29 cellular contexts compared by ENCODE assay signal in genomic region chr12:19200261-19200660, GRCh38.
DNase-seq lines count a peak whose midpoint lies in the region; ATAC-seq and TF ChIP-seq lines count a peak whose summit lies in the region.
"Had no signal": no experiment of that assay in that cellular context is flagged by ENCODE, and none has a peak within 500 bp of the region (broad histone marks: within the 10 kb centered on the region; RNA-seq: fewer than 3 reads in every experiment).

No MANE protein-coding gene starts in this region.

- H3K27me3 Mint-ChIP-seq in GM23338 (ENCODE audit: insufficient read depth, low read depth, poor library complexity), result no peaks in the 10 kb centered on the region
- H3K27me3 Mint-ChIP-seq: activated CD4-positive, alpha-beta T cell treated with anti-CD3 and anti-CD28 coated beads for 36 hours; activated naive CD8-positive, alpha-beta T cell treated with anti-CD3 and anti-CD28 coated beads, Interleukin-2, amount 10 ng/mL, durations not matched to agents 7 days and 5 days; activated T-cell treated with anti-CD3 and anti-CD28 coated beads, Interleukin-2, amount 50 U/mL, for 24 hours; central memory CD8-positive, alpha-beta T cell; IgD-negative memory B cell; memory B cell; stimulated activated memory B cell treated with anti-CD40 and anti-IgM and Interleukin-4, amounts not matched to agents 10 μg/mL and 1 μg/mL and 100 μg/mL, for 72 hours; T-helper 17 cell; type B pancreatic cell had no signal

- H3K36me3 Mint-ChIP-seq in GM23338 (ENCODE audit: low read depth), result no peaks in the 10 kb centered on the region
- H3K36me3 Mint-ChIP-seq: activated naive CD8-positive, alpha-beta T cell treated with anti-CD3 and anti-CD28 coated beads, Interleukin-2, amount 10 ng/mL, durations not matched to agents 7 days and 5 days; CD14-positive monocyte; IgD-negative memory B cell; memory B cell; stimulated activated memory B cell treated with anti-CD40 and anti-IgM and Interleukin-4, amounts not matched to agents 10 μg/mL and 1 μg/mL and 100 μg/mL, for 72 hours had no signal

- no peaks in the 10 kb centered on the region for H3K9me2 ChIP-seq in GM23338 (ENCODE audit: insufficient read depth)

- peaks cover 98% of the 10 kb centered on the region for H3K79me2 ChIP-seq in GM23338 (replicated peaks; ENCODE audit: insufficient read depth)

- peak overlapping the region; percentile 0; the same call in 1 of the 2 replicates for H3K27ac Mint-ChIP-seq in GM23338
- H3K27ac Mint-ChIP-seq: activated CD4-positive, alpha-beta T cell treated with anti-CD3 and anti-CD28 coated beads for 36 hours; activated naive CD8-positive, alpha-beta T cell treated with anti-CD3 and anti-CD28 coated beads, Interleukin-2, amount 10 ng/mL, durations not matched to agents 7 days and 5 days; activated T-cell treated with anti-CD3 and anti-CD28 coated beads, Interleukin-2, amount 50 U/mL, for 24 hours; CD14-positive monocyte; IgD-negative memory B cell; memory B cell; stimulated activated memory B cell treated with anti-CD40 and anti-IgM and Interleukin-4, amounts not matched to agents 10 μg/mL and 1 μg/mL and 100 μg/mL, for 72 hours; T-helper 17 cell; type B pancreatic cell had no signal

- no peaks in the 10 kb centered on the region for H3K27me3 ChIP-seq in GM23338 (ENCODE audit: insufficient read depth)
- H3K27me3 ChIP-seq: heart left ventricle, right lobe of liver had no signal

- TF ChIP-seq CTCF in GM23338 (conservative IDR thresholded peaks at IDR 0.05; ENCODE audit: low read depth in 2 of 2) (no peak), epithelial cell of esophagus (IDR thresholded peaks at IDR 0.05; ENCODE audit: insufficient read depth, low read depth, low read length, missing control alignments) (no peak)

- ATAC-seq in GM23338, result no peak
- ATAC-seq in left lobe of liver, result no peak
- ATAC-seq: activated CD4-positive, alpha-beta T cell treated with anti-CD3 and anti-CD28 coated beads for 36 hours; heart left ventricle; left colon; right lobe of liver; stimulated activated memory B cell treated with anti-CD40 and anti-IgM and Interleukin-4, amounts not matched to agents 10 μg/mL and 1 μg/mL and 100 μg/mL, for 72 hours; T-helper 17 cell had no signal

- H3K9me3 Mint-ChIP-seq in GM23338, result no peaks in the 10 kb centered on the region
- H3K9me3 Mint-ChIP-seq: activated naive CD8-positive, alpha-beta T cell treated with anti-CD3 and anti-CD28 coated beads, Interleukin-2, amount 10 ng/mL, durations not matched to agents 7 days and 5 days; activated T-cell treated with anti-CD3 and anti-CD28 coated beads, Interleukin-2, amount 50 U/mL, for 24 hours; CD14-positive monocyte; central memory CD8-positive, alpha-beta T cell; IgD-negative memory B cell; memory B cell; stimulated activated memory B cell treated with anti-CD40 and anti-IgM and Interleukin-4, amounts not matched to agents 10 μg/mL and 1 μg/mL and 100 μg/mL, for 72 hours; type B pancreatic cell had no signal

- H4K20me1 ChIP-seq in GM23338 (replicated peaks; ENCODE audit: insufficient read depth), result peaks cover 24% of the 10 kb centered on the region

- peaks cover 62% of the 10 kb centered on the region for H3K4me1 ChIP-seq in GM23338 (ENCODE audit: insufficient read depth)

- no peak overlapping the region for H3K4me3 ChIP-seq in GM23338
- no peak overlapping the region for H3K4me3 ChIP-seq in epithelial cell of esophagus (ENCODE audit: low read length)
- H3K4me3 ChIP-seq: heart left ventricle, right lobe of liver had no signal

- DNase-seq in GM23338 (ENCODE audit: low spot score), result no peak
- DNase-seq in RKO (ENCODE audit: low spot score), result peak; percentile 23
- DNase-seq in epithelial cell of esophagus (ENCODE audit: low read depth), result peak; percentile 72
- no peak for DNase-seq in D341Med (ENCODE audit: low spot score)
- DNase-seq in stimulated activated CD4-positive, alpha-beta T cell treated with anti-CD3 and anti-CD28 coated beads, Interleukin-4, amount 100 ng/mL, for 4 hours, result no peak
- DNase-seq in left lobe of liver (ENCODE audit: low spot score), result no peak
- no peak for DNase-seq in germinal center (ENCODE audit: low spot score)
- DNase-seq: activated CD4-positive, alpha-beta T cell treated with anti-CD3 and anti-CD28 coated beads for 36 hours; activated gamma-delta T cell; activated naive CD8-positive, alpha-beta T cell treated with anti-CD3 and anti-CD28 coated beads, Interleukin-2, amount 10 ng/mL, durations not matched to agents 7 days and 5 days; activated T-cell treated with anti-CD3 and anti-CD28 coated beads, Interleukin-2, amount 50 U/mL, for 24 hours; Calu3; heart left ventricle; left colon; NCI-H2029 treated with DMSO at 0.1 percent for 48 hours; NCI-H748 treated with DMSO at 0.1 percent for 48 hours; right lobe of liver; RPMI8226; stimulated activated CD4-positive, alpha-beta T cell treated with anti-CD3 and anti-CD28 coated beads, Interleukin-12 subunit alpha, Interleukin-12 subunit beta, amount 100 ng/mL, for 4 hours; stimulated activated CD4-positive, alpha-beta T cell treated with anti-CD3 and anti-CD28 coated beads, Interleukin-4, amount 100 ng/mL, for 24 hours; substantia nigra; T-helper 17 cell had no signal

- no peaks in the 10 kb centered on the region for H3F3A ChIP-seq in GM23338 (replicated peaks; ENCODE audit: low read depth)

- H3K36me3 ChIP-seq in GM23338 (ENCODE audit: insufficient read depth), result no peaks in the 10 kb centered on the region
- H3K36me3 ChIP-seq: heart left ventricle, right lobe of liver had no signal

- H3K4me1 Mint-ChIP-seq in GM23338, result peaks cover 47% of the 10 kb centered on the region
- H3K4me1 Mint-ChIP-seq: activated naive CD8-positive, alpha-beta T cell treated with anti-CD3 and anti-CD28 coated beads, Interleukin-2, amount 10 ng/mL, durations not matched to agents 7 days and 5 days; central memory CD8-positive, alpha-beta T cell; IgD-negative memory B cell; memory B cell; stimulated activated memory B cell treated with anti-CD40 and anti-IgM and Interleukin-4, amounts not matched to agents 10 μg/mL and 1 μg/mL and 100 μg/mL, for 72 hours; T-helper 17 cell had no signal

- H3K4me3 Mint-ChIP-seq in GM23338, result no peak overlapping the region
- H3K4me3 Mint-ChIP-seq: activated CD4-positive, alpha-beta T cell treated with anti-CD3 and anti-CD28 coated beads for 36 hours; activated naive CD8-positive, alpha-beta T cell treated with anti-CD3 and anti-CD28 coated beads, Interleukin-2, amount 10 ng/mL, durations not matched to agents 7 days and 5 days; activated T-cell treated with anti-CD3 and anti-CD28 coated beads, Interleukin-2, amount 50 U/mL, for 24 hours; CD14-positive monocyte; central memory CD8-positive, alpha-beta T cell; IgD-negative memory B cell; memory B cell; stimulated activated memory B cell treated with anti-CD40 and anti-IgM and Interleukin-4, amounts not matched to agents 10 μg/mL and 1 μg/mL and 100 μg/mL, for 72 hours; T-helper 17 cell; type B pancreatic cell had no signal

- no peak overlapping the region for H3K27ac ChIP-seq in GM23338 (ENCODE audit: low read depth)
- H3K27ac ChIP-seq: epithelial cell of prostate, heart left ventricle, right lobe of liver had no signal

- no peak overlapping the region for H3K4me2 ChIP-seq in GM23338

- no peak overlapping the region for H2AFZ ChIP-seq in GM23338

TF ChIP-seq in GM23338, 12 proteins besides CTCF, POLR2A, EP300 and RAD21 (continues in another document):
- TF ChIP-seq ZNF331 (CRISPR knock-in tag; IDR thresholded peaks at IDR 0.05; ENCODE audit: low read depth) (no peak), POLR2AphosphoS5 (IDR thresholded peaks at IDR 0.05; ENCODE audit: low read depth) (no peak), EZH2 (IDR thresholded peaks at IDR 0.05; ENCODE audit: low read depth, unreplicated experiment) (no peak), ETS1 (IDR thresholded peaks at IDR 0.05) (no peak), JUNB (IDR thresholded peaks at IDR 0.05; ENCODE audit: unreplicated experiment) (no peak), REST (IDR thresholded peaks at IDR 0.05; ENCODE audit: unreplicated experiment) (no peak), NANOG (IDR thresholded peaks at IDR 0.05; ENCODE audit: borderline replicate concordance) (no peak), EZH2phosphoT487 (IDR thresholded peaks at IDR 0.05; ENCODE audit: unreplicated experiment) (no peak), STAT1 (IDR thresholded peaks at IDR 0.05; ENCODE audit: unreplicated experiment) (no peak)

Comparison
In these comparisons a context has a peak if more than half of its experiments do, and no peak if none do; other contexts are left out.
1. DNase-seq: peak in RKO (single experiment) and epithelial cell of esophagus (single experiment); none in GM23338 (single experiment), D341Med (single experiment), stimulated activated CD4-positive, alpha-beta T cell treated with anti-CD3 and anti-CD28 coated beads, Interleukin-4, amount 100 ng/mL, for 4 hours (0 of 2), left lobe of liver (single experiment) and germinal center (single experiment).